1 cellular context compared by ENCODE assay signal in genomic region chr16:8806272-8806983, GRCh38.
TF ChIP-seq lines count a peak whose summit lies in the region.

No MANE protein-coding gene starts in this region.

TF ChIP-seq in WTC11, 78 proteins besides CTCF, POLR2A, EP300 and RAD21 (continued from another document):
- no peak for TF ChIP-seq ZNF671 (CRISPR knock-in tag; IDR thresholded peaks at IDR 0.05)
- no peak for TF ChIP-seq ZNF425 (CRISPR knock-in tag; conservative IDR thresholded peaks at IDR 0.05)
- no peak for TF ChIP-seq NFYB (CRISPR knock-in tag; conservative IDR thresholded peaks at IDR 0.05; ENCODE audit: low read depth)
- TF ChIP-seq ZNF423 (CRISPR knock-in tag; IDR thresholded peaks at IDR 0.05) = no peak
- no peak for TF ChIP-seq CBFB (CRISPR knock-in tag; IDR thresholded peaks at IDR 0.05; ENCODE audit: low read depth)
- TF ChIP-seq NR2C2 (CRISPR knock-in tag; IDR thresholded peaks at IDR 0.05) = no peak
- TF ChIP-seq FOXJ3 (CRISPR knock-in tag; IDR thresholded peaks at IDR 0.05; ENCODE audit: borderline replicate concordance) = no peak
